Comparison of ENCODE assay signal across 8 cellular contexts in the genomic region with DNA sequence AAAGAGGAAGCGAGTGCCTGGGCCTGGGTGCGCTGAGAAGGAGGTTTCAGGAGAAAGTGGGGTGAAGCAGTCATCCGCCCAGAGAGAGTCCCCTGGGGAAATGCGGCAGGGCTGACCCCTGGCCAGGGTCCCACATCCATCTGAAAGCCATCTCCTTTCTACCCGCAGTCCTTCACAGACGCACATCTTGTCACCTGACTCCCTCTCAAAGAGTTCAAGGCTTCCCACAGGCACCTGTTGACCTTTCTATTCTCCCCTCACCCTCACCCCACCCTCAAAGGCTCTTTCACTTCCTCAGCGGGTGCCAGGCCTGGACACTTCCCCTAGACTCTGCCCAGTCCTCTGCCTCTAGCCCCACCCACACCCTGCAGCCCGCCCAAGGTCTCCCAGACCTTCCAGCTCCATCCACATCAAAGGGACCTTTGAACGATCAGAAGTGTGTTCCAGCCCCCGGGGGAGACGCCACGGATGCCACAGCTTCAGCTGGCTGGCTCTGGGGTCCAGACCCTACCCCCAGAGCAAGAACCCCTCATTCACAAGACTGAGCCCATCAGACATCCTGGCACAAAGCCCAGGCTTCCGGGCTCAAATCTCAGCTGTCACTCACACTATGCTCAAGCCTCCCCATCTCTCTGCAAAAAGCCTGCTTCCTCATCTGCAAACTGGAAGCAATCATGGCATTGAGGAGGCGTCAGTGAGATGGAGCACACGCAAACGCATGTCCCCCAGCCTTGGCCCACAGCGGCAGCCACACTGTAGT. TPM values are rescaled to one million over a fixed set of nuclear protein-coding genes. Genes with fewer than 3 reads are reported as not detected.
DNase-seq lines count a peak whose midpoint lies in the region; ATAC-seq and TF ChIP-seq lines count a peak whose summit lies in the region.

No MANE protein-coding gene starts in this region.

- peak overlapping the region; percentile 85 for H3K4me2 ChIP-seq in OCI-LY1 (ENCODE audit: low read length)

- no peaks in the 10 kb centered on the region for H3K9me3 ChIP-seq in OCI-LY1 (ENCODE audit: low read length)

- no peaks in the 10 kb centered on the region for H3K79me2 ChIP-seq in OCI-LY1 (ENCODE audit: insufficient read depth, low read length)

- peaks cover 49% of the 10 kb centered on the region for H3K4me1 Mint-ChIP-seq in memory B cell

- H4K20me1 ChIP-seq in OCI-LY1 (ENCODE audit: insufficient read depth, low read length): no peaks in the 10 kb centered on the region

- H2AFZ ChIP-seq in OCI-LY1 (ENCODE audit: low read length): no peak overlapping the region

- peak overlapping the region; percentile 90 for H3K9ac ChIP-seq in OCI-LY1 (ENCODE audit: low read length)

- TF ChIP-seq CTCF in OCI-LY1 (IDR thresholded peaks at IDR 0.05; ENCODE audit: low read length): no peak
- no peak for TF ChIP-seq CTCF in foreskin keratinocyte (conservative IDR thresholded peaks at IDR 0.05)

- DNase-seq in stimulated activated CD4-positive, alpha-beta T cell treated with anti-CD3 and anti-CD28 coated beads, Interleukin-15, amount 100 ng/mL, for 24 hours: peak; percentile 46
- no peak for DNase-seq in stimulated activated CD4-positive, alpha-beta T cell treated with anti-CD3 and anti-CD28 coated beads, Interleukin-12 subunit alpha, Interleukin-12 subunit beta, amount 100 ng/mL, for 4 hours
- DNase-seq in astrocyte of the hippocampus (ENCODE audit: low read depth, low spot score) (peak; percentile 48), memory B cell (ENCODE audit: low spot score in 2 of 2) (peak; percentile 83 to 90), inferior parietal cortex (ENCODE audit: extremely low spot score) (no peak), foreskin keratinocyte (no peak)

- H3K36me3 ChIP-seq in OCI-LY1 (ENCODE audit: insufficient read depth, low read length): peaks cover 39% of the 10 kb centered on the region; the same call in 1 of the 2 replicates

- no peaks in the 10 kb centered on the region for H3K9me3 Mint-ChIP-seq in memory B cell

- no peaks in the 10 kb centered on the region for H3F3A ChIP-seq in OCI-LY1 (ENCODE audit: insufficient read depth, low read length)

- H3K4me3 ChIP-seq in OCI-LY1 (ENCODE audit: low read depth, low read length, poor library complexity, severe bottlenecking): peak overlapping the region; percentile 91

- H3K9me2 ChIP-seq in OCI-LY1 (ENCODE audit: low read depth, low read length): no peaks in the 10 kb centered on the region

- no peaks in the 10 kb centered on the region for H3K27me3 Mint-ChIP-seq in memory B cell

- ATAC-seq in HG02852 (IDR thresholded peaks at IDR 0.05; ENCODE audit: unreplicated experiment) (peak; percentile 32), memory B cell (ENCODE audit: low read depth) (peak; percentile 68), foreskin keratinocyte (no peak)

- H3K27me3 ChIP-seq in OCI-LY1 (ENCODE audit: insufficient read depth, low read length) (no peaks in the 10 kb centered on the region), foreskin keratinocyte (no peaks in the 10 kb centered on the region)

- peaks cover 54% of the 10 kb centered on the region for H3K4me1 ChIP-seq in OCI-LY1 (ENCODE audit: insufficient read depth, low read length, severe bottlenecking)
- H3K4me1 ChIP-seq in foreskin keratinocyte: no peaks in the 10 kb centered on the region

- H3K27ac Mint-ChIP-seq in memory B cell: peak overlapping the region; percentile 96

- peaks cover 27% of the 10 kb centered on the region for H3K36me3 Mint-ChIP-seq in memory B cell

- peak overlapping the region; percentile 91 for H3K27ac ChIP-seq in OCI-LY1 (ENCODE audit: low read depth, low read length, poor library complexity, severe bottlenecking)
- no peak overlapping the region for H3K27ac ChIP-seq in foreskin keratinocyte

- H3K4me3 Mint-ChIP-seq in memory B cell: peak overlapping the region; percentile 93

RNA-seq across cellular contexts. Expression of a gene that starts 2.1 kb away (rescaled TPM):
- total RNA-seq in foreskin keratinocyte: 123 and 140 TPM in 2 replicates
- polyA plus RNA-seq in foreskin keratinocyte: 195 and 213 TPM in 2 replicates

RNA-seq across cellular contexts. Expression of a gene that starts 14.3 kb away (rescaled TPM):
- not detected in 2 replicates for total RNA-seq in foreskin keratinocyte
- polyA plus RNA-seq in foreskin keratinocyte: not detected in 2 replicates

RNA-seq across cellular contexts. Expression of a gene that starts 23.9 kb away (rescaled TPM):
- total RNA-seq in foreskin keratinocyte: 53.7 and 64.4 TPM in 2 replicates
- polyA plus RNA-seq in foreskin keratinocyte: 45.9 and 51.7 TPM in 2 replicates

RNA-seq across cellular contexts. Expression of a gene that starts 27.2 kb away (rescaled TPM):
- 57.0 and 58.0 TPM in 2 replicates for total RNA-seq in foreskin keratinocyte
- polyA plus RNA-seq in foreskin keratinocyte: 89.9 and 91.1 TPM in 2 replicates

RNA-seq across cellular contexts. Expression of a gene that starts 37.6 kb away (rescaled TPM):
- total RNA-seq in foreskin keratinocyte: 83.8 and 90.7 TPM in 2 replicates
- polyA plus RNA-seq in foreskin keratinocyte: 39.6 and 49.8 TPM in 2 replicates

Comparison
In these comparisons a context has a peak if more than half of its experiments do, and no peak if none do; other contexts are left out.
1. DNase-seq: peak in stimulated activated CD4-positive, alpha-beta T cell treated with anti-CD3 and anti-CD28 coated beads, Interleukin-15, amount 100 ng/mL, for 24 hours (single experiment), astrocyte of the hippocampus (single experiment) and memory B cell (2 of 2); none in stimulated activated CD4-positive, alpha-beta T cell treated with anti-CD3 and anti-CD28 coated beads, Interleukin-12 subunit alpha, Interleukin-12 subunit beta, amount 100 ng/mL, for 4 hours (single experiment), inferior parietal cortex (single experiment) and foreskin keratinocyte (0 of 2).